Comparison of ENCODE assay signal across 32 cellular contexts in the genomic region with DNA sequence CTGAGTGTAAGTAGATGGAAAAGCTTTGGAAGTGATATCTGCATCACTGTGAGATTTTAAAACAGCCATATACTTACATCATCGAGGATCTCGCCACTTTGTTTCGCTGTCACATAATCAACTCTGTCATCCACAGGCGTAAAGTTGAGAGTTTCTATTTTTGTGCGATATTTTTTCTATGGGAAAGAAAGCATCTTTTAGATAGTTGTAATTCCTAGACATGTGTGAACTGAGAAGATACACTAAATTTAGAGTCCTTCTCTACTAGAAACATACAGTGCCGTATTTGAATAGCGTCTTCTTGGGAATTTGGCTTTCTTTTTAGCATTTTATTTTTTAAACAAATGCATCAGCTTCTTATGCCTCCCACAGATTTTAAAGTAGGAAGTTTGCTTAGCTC.
"Had no signal": no experiment of that assay in that cellular context is flagged by ENCODE, and none has a peak within 500 bp of the region (broad histone marks: within the 10 kb centered on the region; RNA-seq: fewer than 3 reads in every experiment).

No MANE protein-coding gene starts in this region.

- H3K27me3 Mint-ChIP-seq: activated CD4-positive, alpha-beta memory T cell treated with anti-CD3 and anti-CD28 coated beads for 36 hours; activated CD4-positive, alpha-beta T cell treated with anti-CD3 and anti-CD28 coated beads for 36 hours; activated CD4-positive, alpha-beta T cell treated with anti-CD3 and anti-CD28 coated beads, Interleukin-2, amount 10 ng/mL, durations not matched to agents 24 days and 14 days; activated naive CD4-positive, alpha-beta T cell treated with anti-CD3 and anti-CD28 coated beads, Interleukin-2, amount 10 ng/mL, durations not matched to agents 7 days and 5 days; dendritic cell treated with granulocyte-macrophage colony-stimulating factor and Interleukin-4, amounts not matched to agents 40 ng/mL and 50 ng/mL, for 4 days had no signal

- H3K4me1 ChIP-seq: ascending aorta, breast epithelium, colonic mucosa, foreskin keratinocyte had no signal

- H3K9me3 ChIP-seq: ascending aorta, breast epithelium, colonic mucosa, gastrocnemius medialis had no signal

- H3K36me3 ChIP-seq: ascending aorta, breast epithelium, cardiac muscle cell, colonic mucosa had no signal

- H3K27me3 ChIP-seq: ascending aorta, breast epithelium, cardiac muscle cell, colonic mucosa, dorsolateral prefrontal cortex, foreskin keratinocyte, gastrocnemius medialis had no signal

- H3K4me3 Mint-ChIP-seq: activated CD4-positive, alpha-beta memory T cell treated with anti-CD3 and anti-CD28 coated beads for 36 hours; activated CD4-positive, alpha-beta T cell treated with anti-CD3 and anti-CD28 coated beads for 36 hours; activated CD4-positive, alpha-beta T cell treated with anti-CD3 and anti-CD28 coated beads, Interleukin-2, amount 10 ng/mL, durations not matched to agents 24 days and 14 days; activated CD8-positive, alpha-beta memory T cell treated with anti-CD3 and anti-CD28 coated beads, Interleukin-2, amount 10 ng/mL, durations not matched to agents 7 days and 5 days; activated CD8-positive, alpha-beta T cell treated with anti-CD3 and anti-CD28 coated beads, Interleukin-2, amount 10 ng/mL, durations not matched to agents 7 days and 5 days; activated naive CD4-positive, alpha-beta T cell treated with anti-CD3 and anti-CD28 coated beads, Interleukin-2, amount 10 ng/mL, durations not matched to agents 7 days and 5 days; activated naive CD8-positive, alpha-beta T cell treated with anti-CD3 and anti-CD28 coated beads, Interleukin-2, amount 10 ng/mL, durations not matched to agents 7 days and 5 days; activated T-helper 1 cell treated with anti-CD3 and anti-CD28 coated beads, Interleukin-12 subunit alpha, Interleukin-12 subunit beta, Interleukin-2, Interleukin-4 antibody, amounts not matched to agents 30 ng/mL and 10 ng/mL and 1 ng/mL, durations not matched to agents 14 hours and 24 hours and 36 hours; brain; dendritic cell treated with granulocyte-macrophage colony-stimulating factor and Interleukin-4, amounts not matched to agents 40 ng/mL and 50 ng/mL, for 4 days; endodermal cell had no signal

- H3K4me1 Mint-ChIP-seq: activated CD4-positive, alpha-beta T cell treated with anti-CD3 and anti-CD28 coated beads for 36 hours; activated CD4-positive, alpha-beta T cell treated with anti-CD3 and anti-CD28 coated beads, Interleukin-2, amount 10 ng/mL, durations not matched to agents 24 days and 14 days; activated CD8-positive, alpha-beta memory T cell treated with anti-CD3 and anti-CD28 coated beads, Interleukin-2, amount 10 ng/mL, durations not matched to agents 7 days and 5 days; activated naive CD4-positive, alpha-beta T cell treated with anti-CD3 and anti-CD28 coated beads, Interleukin-2, amount 10 ng/mL, durations not matched to agents 7 days and 5 days; activated naive CD8-positive, alpha-beta T cell treated with anti-CD3 and anti-CD28 coated beads, Interleukin-2, amount 10 ng/mL, durations not matched to agents 7 days and 5 days; brain; endodermal cell had no signal

- H3K4me3 ChIP-seq: ascending aorta, breast epithelium, cardiac muscle cell, colonic mucosa, gastrocnemius medialis had no signal

- H3K9me3 Mint-ChIP-seq: activated CD4-positive, alpha-beta memory T cell treated with anti-CD3 and anti-CD28 coated beads for 36 hours; activated CD4-positive, alpha-beta T cell treated with anti-CD3 and anti-CD28 coated beads, Interleukin-2, amount 10 ng/mL, durations not matched to agents 24 days and 14 days; activated naive CD4-positive, alpha-beta T cell treated with anti-CD3 and anti-CD28 coated beads, Interleukin-2, amount 10 ng/mL, durations not matched to agents 7 days and 5 days; activated naive CD4-positive, alpha-beta T cell treated with anti-CD3 and anti-CD28 coated beads, Interleukin-2, amount 50 U/mL, for 72 hours; activated naive CD8-positive, alpha-beta T cell treated with anti-CD3 and anti-CD28 coated beads, Interleukin-2, amount 10 ng/mL, durations not matched to agents 7 days and 5 days; activated T-helper 1 cell treated with anti-CD3 and anti-CD28 coated beads, Interleukin-12 subunit alpha, Interleukin-12 subunit beta, Interleukin-2, Interleukin-4 antibody, amounts not matched to agents 30 ng/mL and 10 ng/mL and 1 ng/mL, durations not matched to agents 14 hours and 24 hours and 36 hours; activated T-helper 2 cell treated with anti-CD3 and anti-CD28 coated beads, Interferon-gamma antibody, Interleukin-2, Interleukin-4, amounts not matched to agents 10 μg/mL and 5 μg/mL and 100 μg/mL, durations not matched to agents 14 hours and 24 hours and 36 hours; brain; dendritic cell treated with granulocyte-macrophage colony-stimulating factor and Interleukin-4, amounts not matched to agents 40 ng/mL and 50 ng/mL, for 4 days; endodermal cell had no signal

- ATAC-seq: activated CD4-positive, alpha-beta T cell treated with anti-CD3 and anti-CD28 coated beads for 36 hours; activated CD8-positive, alpha-beta memory T cell treated with anti-CD3 and anti-CD28 coated beads, Interleukin-2, amount 10 ng/mL, durations not matched to agents 7 days and 5 days; activated CD8-positive, alpha-beta T cell treated with anti-CD3 and anti-CD28 coated beads, Interleukin-2, amount 10 ng/mL, durations not matched to agents 7 days and 5 days; activated naive CD4-positive, alpha-beta T cell treated with anti-CD3 and anti-CD28 coated beads, Interleukin-2, amount 50 U/mL, for 72 hours; esophagus mucosa; foreskin keratinocyte had no signal

- H3K27ac Mint-ChIP-seq: activated CD4-positive, alpha-beta memory T cell treated with anti-CD3 and anti-CD28 coated beads for 36 hours; activated CD4-positive, alpha-beta T cell treated with anti-CD3 and anti-CD28 coated beads for 36 hours; activated CD4-positive, alpha-beta T cell treated with anti-CD3 and anti-CD28 coated beads, Interleukin-2, amount 10 ng/mL, durations not matched to agents 24 days and 14 days; activated CD8-positive, alpha-beta memory T cell treated with anti-CD3 and anti-CD28 coated beads, Interleukin-2, amount 10 ng/mL, durations not matched to agents 7 days and 5 days; activated CD8-positive, alpha-beta T cell treated with anti-CD3 and anti-CD28 coated beads, Interleukin-2, amount 10 ng/mL, durations not matched to agents 7 days and 5 days; activated naive CD4-positive, alpha-beta T cell treated with anti-CD3 and anti-CD28 coated beads, Interleukin-2, amount 10 ng/mL, durations not matched to agents 7 days and 5 days; activated naive CD4-positive, alpha-beta T cell treated with anti-CD3 and anti-CD28 coated beads, Interleukin-2, amount 50 U/mL, for 72 hours; activated naive CD8-positive, alpha-beta T cell treated with anti-CD3 and anti-CD28 coated beads, Interleukin-2, amount 10 ng/mL, durations not matched to agents 7 days and 5 days; activated T-helper 1 cell treated with anti-CD3 and anti-CD28 coated beads, Interleukin-12 subunit alpha, Interleukin-12 subunit beta, Interleukin-2, Interleukin-4 antibody, amounts not matched to agents 30 ng/mL and 10 ng/mL and 1 ng/mL, durations not matched to agents 14 hours and 24 hours and 36 hours; activated T-helper 2 cell treated with anti-CD3 and anti-CD28 coated beads, Interferon-gamma antibody, Interleukin-2, Interleukin-4, amounts not matched to agents 10 μg/mL and 5 μg/mL and 100 μg/mL, durations not matched to agents 14 hours and 24 hours and 36 hours; dendritic cell treated with granulocyte-macrophage colony-stimulating factor and Interleukin-4, amounts not matched to agents 40 ng/mL and 50 ng/mL, for 4 days; endodermal cell had no signal

- H3K27ac ChIP-seq: ascending aorta, breast epithelium, cardiac muscle cell, colonic mucosa, foreskin keratinocyte had no signal

- H3K36me3 Mint-ChIP-seq: activated CD4-positive, alpha-beta memory T cell treated with anti-CD3 and anti-CD28 coated beads for 36 hours; activated CD8-positive, alpha-beta memory T cell treated with anti-CD3 and anti-CD28 coated beads, Interleukin-2, amount 10 ng/mL, durations not matched to agents 7 days and 5 days; activated naive CD4-positive, alpha-beta T cell treated with anti-CD3 and anti-CD28 coated beads, Interleukin-2, amount 10 ng/mL, durations not matched to agents 7 days and 5 days; activated naive CD4-positive, alpha-beta T cell treated with anti-CD3 and anti-CD28 coated beads, Interleukin-2, amount 50 U/mL, for 72 hours; activated naive CD8-positive, alpha-beta T cell treated with anti-CD3 and anti-CD28 coated beads, Interleukin-2, amount 10 ng/mL, durations not matched to agents 7 days and 5 days; brain had no signal

- DNase-seq: activated CD4-positive, alpha-beta memory T cell treated with anti-CD3 and anti-CD28 coated beads for 36 hours; activated CD4-positive, alpha-beta T cell treated with anti-CD3 and anti-CD28 coated beads for 36 hours; activated CD4-positive, alpha-beta T cell treated with anti-CD3 and anti-CD28 coated beads, Interleukin-2, amount 10 ng/mL, durations not matched to agents 24 days and 14 days; activated CD4-positive, CD25-positive, alpha-beta regulatory T cell; activated CD4-positive, CD25-positive, alpha-beta regulatory T cell treated with anti-CD3 and anti-CD28 coated beads, Interleukin-2, amount 50 U/mL, for 72 hours; activated CD8-positive, alpha-beta memory T cell treated with anti-CD3 and anti-CD28 coated beads, Interleukin-2, amount 10 ng/mL, durations not matched to agents 7 days and 5 days; activated CD8-positive, alpha-beta memory T cell treated with anti-CD3 and anti-CD28 coated beads, Interleukin-2, amount 50 U/mL, for 4 hours; activated CD8-positive, alpha-beta T cell treated with anti-CD3 and anti-CD28 coated beads, Interleukin-2, amount 10 ng/mL, durations not matched to agents 7 days and 5 days; activated gamma-delta T cell; activated naive CD4-positive, alpha-beta T cell; activated naive CD4-positive, alpha-beta T cell treated with anti-CD3 and anti-CD28 coated beads, Interleukin-2, amount 10 ng/mL, durations not matched to agents 7 days and 5 days; activated naive CD8-positive, alpha-beta T cell treated with anti-CD3 and anti-CD28 coated beads, Interleukin-2, amount 10 ng/mL, durations not matched to agents 7 days and 5 days; activated T-cell treated with anti-CD3 and anti-CD28 coated beads, Interleukin-2, amount 50 U/mL, for 1 hour; activated T-cell treated with anti-CD3 and anti-CD28 coated beads, Interleukin-2, amount 50 U/mL, for 48 hours; central memory CD4-positive, alpha-beta T cell; cerebellar nuclear complex; colonic mucosa; effector memory CD4-positive, alpha-beta T cell; endodermal cell; foreskin keratinocyte; T-helper 2 cell had no signal
